In genomic region chr3:151900460-151900859, GRCh38 we compare ENCODE assay signal across 19 cellular contexts. TPM values are rescaled to one million over a fixed set of nuclear protein-coding genes. Genes with fewer than 3 reads are reported as not detected.
"Had no signal": no experiment of that assay in that cellular context is flagged by ENCODE, and none has a peak within 500 bp of the region (broad histone marks: within the 10 kb centered on the region; RNA-seq: fewer than 3 reads in every experiment).

No MANE protein-coding gene starts in this region.

- H3K4me1 ChIP-seq: body of pancreas, parathyroid adenoma, uterus had no signal

- ATAC-seq: body of pancreas, esophagus mucosa had no signal

- H3K9me3 ChIP-seq: adrenal gland, body of pancreas, heart left ventricle, uterus had no signal

- H3K79me2 ChIP-seq: parathyroid adenoma had no signal

- H3K4me3 ChIP-seq: adrenal gland, body of pancreas, coronary artery, heart left ventricle, uterus had no signal

- FAIRE-seq: islet of Langerhans, small intestine, TTC549 had no signal

- H3K9ac ChIP-seq: parathyroid adenoma had no signal

- H2AFZ ChIP-seq: parathyroid adenoma had no signal

- DNase-seq: activated CD4-positive, CD25-positive, alpha-beta regulatory T cell; activated naive CD4-positive, alpha-beta T cell treated with anti-CD3 and anti-CD28 coated beads, Interleukin-2, amount 50 U/mL, for 16 hours; adrenal gland; body of pancreas; central memory CD4-positive, alpha-beta T cell; effector memory CD8-positive, alpha-beta T cell; foreskin melanocyte; heart left ventricle; nephron progenitor cell; retina; small intestine; T-helper 2 cell; uterus had no signal

- H3K27me3 ChIP-seq: adrenal gland, body of pancreas, heart left ventricle, uterus had no signal

- H3K36me3 ChIP-seq: adrenal gland, heart left ventricle, uterus had no signal

- H3K27ac ChIP-seq: adrenal gland, body of pancreas, coronary artery, parathyroid adenoma had no signal

RNA-seq across cellular contexts. Expression of gene SUCNR1, which starts 27.0 kb away (rescaled TPM):
- total RNA-seq: activated T-helper 2 cell treated with anti-CD3 and anti-CD28 coated beads, Interferon-gamma antibody, Interleukin-2, Interleukin-4, amounts not matched to agents 10 μg/mL and 5 μg/mL and 100 μg/mL, durations not matched to agents 14 hours and 24 hours and 36 hours; esophagus mucosa had no signal
